In the genomic region with DNA sequence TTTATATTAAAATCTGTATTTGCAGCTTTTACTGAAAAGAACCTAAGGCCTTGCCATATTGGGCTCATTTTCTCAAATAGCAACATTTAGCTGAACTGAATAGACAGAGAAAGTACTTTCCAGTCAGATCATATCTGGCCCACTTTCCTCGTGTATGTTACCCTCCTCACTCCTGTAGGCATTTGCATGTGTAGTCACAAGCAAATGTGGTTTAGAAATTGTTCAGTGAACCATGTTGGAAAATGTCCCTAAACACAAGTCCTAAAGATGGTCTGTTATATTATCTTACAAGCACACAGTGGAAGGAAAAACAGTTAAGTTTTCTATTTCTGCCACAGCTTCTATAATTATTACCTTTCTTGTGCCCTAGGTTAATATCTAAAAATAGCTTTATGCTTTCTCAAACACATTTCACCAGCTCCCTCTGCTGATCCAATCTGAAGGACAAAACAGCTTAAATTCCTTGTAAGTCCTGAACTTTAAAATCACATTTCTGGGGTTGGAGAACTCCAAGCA, we compare ENCODE assay signal across 8 cellular contexts. TPM values are rescaled to one million over a fixed set of nuclear protein-coding genes. Genes with fewer than 3 reads are reported as not detected.
A peak's percentile ranks its signal among the peaks of the same experiment; 100 is the strongest.
DNase-seq lines count a peak whose midpoint lies in the region; ATAC-seq lines count a peak whose summit lies in the region.

No MANE protein-coding gene starts in this region.

- H3K9me3 Mint-ChIP-seq in activated T-cell treated with anti-CD3 and anti-CD28 coated beads, Interleukin-2, amount 50 U/mL, for 4 hours: no peaks in the 10 kb centered on the region

- peak overlapping the region; percentile 20 for H3K27ac ChIP-seq in caudate nucleus (ENCODE audit: low read depth, low read length)

- DNase-seq in activated T-cell treated with anti-CD3 and anti-CD28 coated beads, Interleukin-2, amount 50 U/mL, for 4 hours: no peak
- DNase-seq in activated T-cell treated with anti-CD3 and anti-CD28 coated beads for 4 hours (no peak), caudate nucleus (lab: John Stamatoyannopoulos, UW) (no peak), posterior vena cava (ENCODE audit: low spot score) (no peak), NCI-H1694 (lab: John Stamatoyannopoulos, UW) (no peak)
- DNase-seq in stimulated activated naive CD8-positive, alpha-beta T cell treated with anti-CD3 and anti-CD28 coated beads, Interleukin-15, Interleukin-2, amounts not matched to agents 100 U/mL and 50 U/mL, for 24 hours: no peak
- DNase-seq in activated CD4-positive, CD25-positive, alpha-beta regulatory T cell (lab: John Stamatoyannopoulos, UW): no peak

- intact Hi-C loops in posterior vena cava (cut with DNase I): loop anchor here (10.0 kb wide), 3 partner anchors 59 to 121 kb away; partner anchors contain the start of gene FMO1 (in 1 of the 2)

- peak overlapping the region; percentile 26 for H3K4me3 Mint-ChIP-seq in activated T-cell treated with anti-CD3 and anti-CD28 coated beads, Interleukin-2, amount 50 U/mL, for 4 hours

- H3K4me1 Mint-ChIP-seq in activated T-cell treated with anti-CD3 and anti-CD28 coated beads, Interleukin-2, amount 50 U/mL, for 4 hours (ENCODE audit: low read depth): peaks cover 20% of the 10 kb centered on the region

- peaks cover 5% of the 10 kb centered on the region for H3K36me3 Mint-ChIP-seq in activated T-cell treated with anti-CD3 and anti-CD28 coated beads, Interleukin-2, amount 50 U/mL, for 4 hours (ENCODE audit: insufficient read depth)

- peak in 1 of 2 donors; percentile 3 for ATAC-seq in activated T-cell treated with anti-CD3 and anti-CD28 coated beads, Interleukin-2, amount 50 U/mL, for 4 hours
- peak; percentile 51 for ATAC-seq in HG03066 (IDR thresholded peaks at IDR 0.05; ENCODE audit: low read depth, unreplicated experiment)
- peak; percentile 2 for ATAC-seq in stimulated activated naive CD8-positive, alpha-beta T cell treated with anti-CD3 and anti-CD28 coated beads, Interleukin-15, Interleukin-2, amounts not matched to agents 100 U/mL and 50 U/mL, for 24 hours

- H3K27me3 Mint-ChIP-seq in activated T-cell treated with anti-CD3 and anti-CD28 coated beads, Interleukin-2, amount 50 U/mL, for 4 hours (ENCODE audit: low read depth): no peaks in the 10 kb centered on the region

RNA-seq across cellular contexts. Expression of gene FMO4, which starts 0.6 kb away (rescaled TPM):
- 1 to 10 TPM in 2 of 3 donors, under 1 TPM in 1; 0.83 to 1.8 (median 1.3) TPM for total RNA-seq in activated T-cell treated with anti-CD3 and anti-CD28 coated beads, Interleukin-2, amount 50 U/mL, for 4 hours
- 1 to 10 TPM; 3.0 to 4.6 TPM for total RNA-seq in posterior vena cava
